Comparison of ENCODE assay signal across 20 cellular contexts in the genomic region with DNA sequence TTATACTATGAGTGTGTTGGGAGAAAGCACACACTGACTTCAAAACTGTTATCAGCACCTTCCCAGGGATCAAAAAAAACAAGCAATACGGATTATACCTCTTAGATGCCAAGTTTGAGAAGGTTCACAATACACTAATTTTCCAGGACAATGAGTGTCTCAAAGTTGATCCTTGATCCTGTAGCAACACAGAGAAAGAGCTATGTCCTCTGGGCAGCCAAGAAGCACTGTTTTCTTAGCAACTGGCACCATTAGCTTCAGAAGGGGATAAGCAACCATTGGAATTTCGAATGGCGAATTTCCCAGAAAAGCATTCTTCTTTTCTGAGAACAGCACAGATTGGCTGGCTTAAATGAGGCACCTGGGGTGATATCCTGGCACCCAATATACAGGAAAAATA.
A peak's percentile ranks its signal among the peaks of the same experiment; 100 is the strongest.
DNase-seq lines count a peak whose midpoint lies in the region; ATAC-seq and TF ChIP-seq lines count a peak whose summit lies in the region.
"Had no signal": no experiment of that assay in that cellular context is flagged by ENCODE, and none has a peak within 500 bp of the region (broad histone marks: within the 10 kb centered on the region; RNA-seq: fewer than 3 reads in every experiment).

No MANE protein-coding gene starts in this region.

- 68 to 71% methylated on average over 3 of the region's 3 CpGs for WGBS in heart right ventricle, 2 donors

- H3K27ac ChIP-seq in heart right ventricle = no peak overlapping the region

- intact Hi-C loops in left cardiac atrium (cut with DNase I) (no loop called here), heart right ventricle (cut with DNase I) (loop anchor here in 1 of 10 donors (10.0 kb wide), 1 partner anchor 55 kb away; no protein-coding TSS in a partner anchor), left colon (cut with DNase I, micrococcal nuclease) (no loop called here)

- no peaks in the 10 kb centered on the region for H3K36me3 ChIP-seq in heart right ventricle

- DNase-seq in left cardiac atrium (no peak), heart right ventricle (no peak), globus pallidus (ENCODE audit: low spot score) (peak; percentile 37), pons (ENCODE audit: low spot score) (peak; percentile 26), left colon (no peak), activated gamma-delta T cell (lab: John Stamatoyannopoulos, UW) (no peak), NOMO-1 treated with DMSO at 0.1 percent for 48 hours (lab: John Stamatoyannopoulos, UW; ENCODE audit: unreplicated experiment) (no peak)
- DNase-seq: 8988T, EL, H7, HFFc6, NCI-H1092, NCI-H146, NCI-H2029, NCI-H2227 treated with DMSO at 0.1 percent for 48 hours, NCI-H510A, NCI-H748 treated with DMSO at 0.1 percent for 48 hours, SIG-M5, SK-N-SH had no signal

- peaks cover 0 to 31% (median 19%) of the 10 kb centered on the region in 7 donors for H3K27me3 ChIP-seq in heart right ventricle

- ATAC-seq in left cardiac atrium (peak; percentile 33 to 50), heart right ventricle (no peak), left colon (no peak)
- ATAC-seq: Panc1 had no signal

- no peaks in the 10 kb centered on the region for H3K9me3 ChIP-seq in heart right ventricle
- H3K9me3 ChIP-seq: SK-N-SH had no signal

- no peaks in the 10 kb centered on the region for H3K4me1 ChIP-seq in heart right ventricle

- TF ChIP-seq CTCF in heart right ventricle (IDR thresholded peaks at IDR 0.05) = no peak

- H3K4me3 ChIP-seq in heart right ventricle = no peak overlapping the region

Comparison
In these comparisons a context has a peak if more than half of its experiments do, and no peak if none do; other contexts are left out.
1. ATAC-seq: peak in left cardiac atrium (2 of 2); none in heart right ventricle (0 of 8) and left colon (single experiment).
2. DNase-seq: peak in globus pallidus (single experiment) and pons (single experiment); none in left cardiac atrium (single experiment), heart right ventricle (0 of 2), left colon (0 of 2), activated gamma-delta T cell (single experiment) and NOMO-1 treated with DMSO at 0.1 percent for 48 hours (single experiment).